In the genomic region with DNA sequence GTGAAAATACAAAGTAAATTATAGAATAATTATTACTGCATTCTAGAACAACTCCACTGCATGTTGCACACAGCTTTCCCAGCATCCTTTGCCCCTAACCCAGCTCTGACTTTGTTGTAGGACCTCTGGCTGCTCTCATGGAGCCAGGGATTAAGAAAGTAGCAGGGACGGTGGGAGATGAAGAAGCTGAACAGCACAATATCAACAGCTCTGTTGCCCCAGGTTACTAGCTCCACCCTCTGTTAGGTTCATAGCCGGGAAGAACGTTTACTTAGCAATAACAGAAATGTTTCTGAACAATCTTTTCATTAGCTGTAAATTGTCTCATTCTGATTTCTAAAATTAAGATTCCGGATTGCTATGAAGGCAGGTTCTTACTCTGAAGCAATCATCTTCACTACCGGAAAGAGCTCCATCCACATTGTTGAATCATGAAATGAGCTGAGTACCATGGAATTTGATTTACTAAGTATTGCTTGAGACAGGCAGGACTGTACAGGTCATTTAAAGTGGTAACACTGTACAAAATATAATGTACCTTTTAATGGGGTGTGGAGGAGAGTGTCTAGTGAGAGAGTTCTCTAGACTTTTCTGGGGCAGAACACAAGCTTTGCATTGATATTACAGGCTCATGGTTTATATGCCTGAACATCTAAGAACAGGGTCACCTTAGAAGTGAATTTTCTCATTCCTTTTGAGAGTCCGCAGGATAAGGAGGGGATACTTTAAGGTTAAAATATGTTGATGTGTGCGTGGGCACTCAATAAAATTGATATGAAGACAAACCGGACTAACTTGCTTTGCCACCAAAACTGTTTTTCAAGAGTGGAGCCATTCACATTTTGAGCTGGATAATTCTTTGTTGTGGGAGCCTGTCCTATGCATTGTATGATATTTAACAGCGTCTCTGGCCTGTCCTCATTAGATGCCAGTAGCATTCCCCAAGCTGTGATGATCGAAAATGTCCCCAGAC, we compare ENCODE assay signal across 13 cellular contexts. TPM values are rescaled to one million over a fixed set of nuclear protein-coding genes. Genes with fewer than 3 reads are reported as not detected.
A peak's percentile ranks its signal among the peaks of the same experiment; 100 is the strongest.
DNase-seq lines count a peak whose midpoint lies in the region; ATAC-seq, FAIRE-seq and TF ChIP-seq lines count a peak whose summit lies in the region.
"Had no signal": no experiment of that assay in that cellular context is flagged by ENCODE, and none has a peak within 500 bp of the region (broad histone marks: within the 10 kb centered on the region; RNA-seq: fewer than 3 reads in every experiment).

No MANE protein-coding gene starts in this region.

- H3K9me3 Mint-ChIP-seq in activated CD4-positive, alpha-beta memory T cell treated with anti-CD3 and anti-CD28 coated beads for 36 hours, result peaks cover 8% of the 10 kb centered on the region

- no peak for TF ChIP-seq CTCF in omental fat pad (IDR thresholded peaks at IDR 0.05)

- H3K4me1 ChIP-seq in esophagus (ENCODE audit: control insufficient read depth in 2 of 2, insufficient read depth in 2 of 2, low read length in 1 of 2), result peaks cover 0 to 2% of the 10 kb centered on the region in 2 donors
- H3K4me1 ChIP-seq: gastrocnemius medialis had no signal

- CTCF ChIA-PET in activated CD4-positive, alpha-beta memory T cell treated with anti-CD3 and anti-CD28 coated beads for 36 hours (lab: Charles Lee), result no interaction called here

- no peaks in the 10 kb centered on the region for H3K27me3 ChIP-seq in esophagus (ENCODE audit: control insufficient read depth in 1 of 2, insufficient read depth in 2 of 2, low read length in 2 of 2)

- no peaks in the 10 kb centered on the region for H3K9me3 ChIP-seq in esophagus (ENCODE audit: control insufficient read depth in 2 of 2, insufficient read depth in 1 of 2, low read depth in 1 of 2, low read length in 1 of 2)
- H3K9me3 ChIP-seq: gastrocnemius medialis had no signal

- H3K27ac ChIP-seq in esophagus (ENCODE audit: low read depth in 2 of 2, low read length in 1 of 2), result peak overlapping the region; percentile 83 to 85
- no peak overlapping the region for H3K27ac ChIP-seq in substantia nigra (ENCODE audit: low read depth, low read length, poor library complexity, severe bottlenecking)
- H3K27ac ChIP-seq: gastrocnemius medialis had no signal

- DNase-seq in EL, result peak; percentile 62
- peak; percentile 60 for DNase-seq in NCI-H226
- no peak for DNase-seq in omental fat pad (ENCODE audit: low spot score)
- no peak for DNase-seq in frontal cortex (ENCODE audit: low spot score in 2 of 2)
- DNase-seq in substantia nigra (lab: John Stamatoyannopoulos, UW), result no peak
- no peak for DNase-seq in activated CD4-positive, alpha-beta memory T cell treated with anti-CD3 and anti-CD28 coated beads for 36 hours
- no peak for DNase-seq in sciatic nerve (ENCODE audit: low spot score)
- DNase-seq: aorta; gastrocnemius medialis; NCI-H526 treated with DMSO at 0.1 percent for 48 hours; stimulated activated naive CD4-positive, alpha-beta T cell treated with Interleukin-2 at 50 U/mL for 16 hours; T-helper 2 cell had no signal

- WGBS in esophagus, 2 donors, result 29 to 33% methylated on average over 10 of the region's 10 CpGs

- POLR2A ChIA-PET in activated CD4-positive, alpha-beta memory T cell treated with anti-CD3 and anti-CD28 coated beads for 36 hours (lab: Charles Lee), result no interaction called here

- H3K4me1 Mint-ChIP-seq in activated CD4-positive, alpha-beta memory T cell treated with anti-CD3 and anti-CD28 coated beads for 36 hours (ENCODE audit: low read depth), result no peaks in the 10 kb centered on the region

- H3K36me3 ChIP-seq in esophagus (ENCODE audit: control insufficient read depth in 2 of 2, insufficient read depth in 2 of 2, low read length in 1 of 2), result no peaks in the 10 kb centered on the region
- H3K36me3 ChIP-seq: gastrocnemius medialis had no signal

- H3K4me3 Mint-ChIP-seq in activated CD4-positive, alpha-beta memory T cell treated with anti-CD3 and anti-CD28 coated beads for 36 hours, result no peak overlapping the region

- H3K36me3 Mint-ChIP-seq in activated CD4-positive, alpha-beta memory T cell treated with anti-CD3 and anti-CD28 coated beads for 36 hours, result no peaks in the 10 kb centered on the region

- intact Hi-C loops in activated CD4-positive, alpha-beta memory T cell treated with anti-CD3 and anti-CD28 coated beads for 36 hours (cut with micrococcal nuclease), result no loop called here
- intact Hi-C loops in sciatic nerve (cut with DNase I), result no loop called here

- H3K27ac Mint-ChIP-seq in activated CD4-positive, alpha-beta memory T cell treated with anti-CD3 and anti-CD28 coated beads for 36 hours, result no peak overlapping the region

- H3K4me3 ChIP-seq in esophagus (ENCODE audit: low read depth in 1 of 2, low read length in 2 of 2), result no peak overlapping the region
- H3K4me3 ChIP-seq: gastrocnemius medialis had no signal

- FAIRE-seq in frontal cortex (lab: Jason Lieb, UNC), result no peak

- ATAC-seq in omental fat pad (ENCODE audit: low FRiP score) (peak; percentile 41), sciatic nerve (no peak)
- ATAC-seq: gastrocnemius medialis had no signal

- H3K27me3 Mint-ChIP-seq in activated CD4-positive, alpha-beta memory T cell treated with anti-CD3 and anti-CD28 coated beads for 36 hours, result peaks cover 13% of the 10 kb centered on the region

RNA-seq across cellular contexts. Expression of a gene that starts 20.8 kb away (rescaled TPM):
- 10 to 100 TPM; 27.4 to 47.6 TPM for polyA plus RNA-seq in esophagus
- total RNA-seq in omental fat pad, result 10 to 100 TPM; 44.4 to 58.8 (median 45.7) TPM
- total RNA-seq in frontal cortex, result 112 TPM
- 10 to 100 TPM; 51.7 to 54.0 TPM for total RNA-seq in activated CD4-positive, alpha-beta memory T cell treated with anti-CD3 and anti-CD28 coated beads for 36 hours
- 96.9 TPM for total RNA-seq in sciatic nerve

Comparison
In these comparisons a context has a peak if more than half of its experiments do, and no peak if none do; other contexts are left out.
1. DNase-seq: peak in EL (single experiment) and NCI-H226 (single experiment); none in omental fat pad (single experiment), frontal cortex (0 of 2), substantia nigra (0 of 49), activated CD4-positive, alpha-beta memory T cell treated with anti-CD3 and anti-CD28 coated beads for 36 hours (single experiment) and sciatic nerve (single experiment).